ENCODE assay signal across 8 cellular contexts in genomic region chr5:181207214-181207959, GRCh38. TPM values are rescaled to one million over a fixed set of nuclear protein-coding genes. Genes with fewer than 3 reads are reported as not detected.
A peak's percentile ranks its signal among the peaks of the same experiment; 100 is the strongest.
DNase-seq lines count a peak whose midpoint lies in the region; ATAC-seq and TF ChIP-seq lines count a peak whose summit lies in the region.

No MANE protein-coding gene starts in this region.

- peak overlapping the region; percentile 95 for H3K27ac Mint-ChIP-seq in activated naive CD8-positive, alpha-beta T cell treated with anti-CD3 and anti-CD28 coated beads, Interleukin-2, amount 50 U/mL, for 24 hours

- no peaks in the 10 kb centered on the region for H3K27me3 ChIP-seq in Panc1 (ENCODE audit: control insufficient read depth, insufficient read depth, low read length)
- peaks cover 28% of the 10 kb centered on the region for H3K27me3 ChIP-seq in iPS DF 6.9 (ENCODE audit: control insufficient read depth, insufficient read depth, low read length)
- H3K27me3 ChIP-seq in skeletal muscle tissue (ENCODE audit: control insufficient read depth in 3 of 3, insufficient read depth in 3 of 3, low read length in 3 of 3), result no peaks in the 10 kb centered on the region

- peak overlapping the region; percentile 57 for H3K4me3 ChIP-seq in AG04449 (ENCODE audit: low read depth, low read length)
- H3K4me3 ChIP-seq in Panc1 (ENCODE audit: low read depth in 2 of 2, low read length in 2 of 2), result peak overlapping the region; percentile 52 to 78
- peak overlapping the region; percentile 93; the same call in 1 of the 2 replicates for H3K4me3 ChIP-seq in iPS DF 6.9 (ENCODE audit: low read length)
- peak overlapping the region; percentile 70 to 88 (median 82) for H3K4me3 ChIP-seq in skeletal muscle tissue (ENCODE audit: low read length in 3 of 3)

- peak overlapping the region; percentile 89 for H3K4me3 Mint-ChIP-seq in activated naive CD8-positive, alpha-beta T cell treated with anti-CD3 and anti-CD28 coated beads, Interleukin-2, amount 50 U/mL, for 24 hours

- DNase-seq in AG04449 (ENCODE audit: low read depth, low spot score) (peak; percentile 71), Panc1 (ENCODE audit: low read depth, low spot score) (peak; percentile 98), iPS DF 6.9 (ENCODE audit: low read depth, low spot score) (no peak), GM19240 (ENCODE audit: insufficient read length, low spot score) (no peak)
- peak; percentile 91 for DNase-seq in activated naive CD8-positive, alpha-beta T cell treated with anti-CD3 and anti-CD28 coated beads, Interleukin-2, amount 50 U/mL, for 24 hours

- ATAC-seq in GM21723 (IDR thresholded peaks at IDR 0.05; ENCODE audit: unreplicated experiment), result peak; percentile 38
- ATAC-seq in Panc1, result peak; percentile 67
- ATAC-seq in activated naive CD8-positive, alpha-beta T cell treated with anti-CD3 and anti-CD28 coated beads, Interleukin-2, amount 50 U/mL, for 24 hours, result peak; percentile 80
- ATAC-seq in GM18909 (IDR thresholded peaks at IDR 0.05; ENCODE audit: poor library complexity, unreplicated experiment), result no peak

- in situ Hi-C loops in Panc1 (cut with HindIII; ENCODE audit: low pct_unique_long_range_greater_than_20kb, low sequenced_read_pairs), result no loop called here

- peaks cover 35% of the 10 kb centered on the region for H3K4me1 Mint-ChIP-seq in activated naive CD8-positive, alpha-beta T cell treated with anti-CD3 and anti-CD28 coated beads, Interleukin-2, amount 50 U/mL, for 24 hours

- H3K9me3 Mint-ChIP-seq in activated naive CD8-positive, alpha-beta T cell treated with anti-CD3 and anti-CD28 coated beads, Interleukin-2, amount 50 U/mL, for 24 hours, result no peaks in the 10 kb centered on the region

- no peaks in the 10 kb centered on the region for H3K36me3 ChIP-seq in Panc1 (ENCODE audit: control insufficient read depth, insufficient read depth, low read length)
- H3K36me3 ChIP-seq in iPS DF 6.9 (ENCODE audit: control insufficient read depth, insufficient read depth, low read length), result no peaks in the 10 kb centered on the region
- H3K36me3 ChIP-seq in skeletal muscle tissue (ENCODE audit: control insufficient read depth in 3 of 3, insufficient read depth in 3 of 3, low read length in 3 of 3), result peaks cover 0 to 5% (median 0%) of the 10 kb centered on the region in 3 donors

- CTCF ChIA-PET in AG04449 (lab: Yijun Ruan, JAX) (interaction anchor here (1.0 to 4.4 kb wide), 8 partner anchors 10 to 25 kb away, joined by 3 to 29 read pairs (median 8); partner anchors contain the start of gene TRIM41), Panc1 (lab: Charles Lee) (interaction anchor here (0.6 to 1.3 kb wide), 4 partner anchors 9 to 38 kb away, joined by 3 to 8 read pairs (median 4); no protein-coding TSS in a partner anchor)

- TF ChIP-seq CTCF in AG04449 (IDR thresholded peaks at IDR 0.05; ENCODE audit: insufficient read depth, low read length, missing control alignments) (no peak), Panc1 (IDR thresholded peaks at IDR 0.05) (no peak)

- peak overlapping the region; percentile 75 for H3K27ac ChIP-seq in Panc1 (ENCODE audit: low read length)
- no peak overlapping the region for H3K27ac ChIP-seq in iPS DF 6.9 (ENCODE audit: low read length)
- peak overlapping the region; percentile 90 for H3K27ac ChIP-seq in skeletal muscle tissue (ENCODE audit: low read depth, low read length)

- H3K27me3 Mint-ChIP-seq in activated naive CD8-positive, alpha-beta T cell treated with anti-CD3 and anti-CD28 coated beads, Interleukin-2, amount 50 U/mL, for 24 hours, result peaks cover 36% of the 10 kb centered on the region

- intact Hi-C loops in Panc1 (cut with micrococcal nuclease; ENCODE audit: unreplicated experiment), result no loop called here

- BruUV-seq in Panc1 (replicated peaks; lab: Mats Ljungman, UMichigan), result TSS peak; percentile 99

- no CpG with 5 or more reads among the region's 36 CpGs for WGBS in iPS DF 6.9 (ENCODE audit: insufficient coverage, insufficient read length)

- POLR2A ChIA-PET in AG04449 (lab: Yijun Ruan, JAX), result interaction anchor here (0.9 to 2.7 kb wide), 8 partner anchors 15 to 54 kb away, joined by 3 to 26 read pairs (median 8); partner anchors contain the start of genes RACK1, TRIM41 and TRIM52
- POLR2A ChIA-PET in Panc1 (lab: Charles Lee), result interaction anchor here (0.6 to 1.6 kb wide), 8 partner anchors 13 to 357 kb away, joined by 3 to 10 read pairs (median 4); no protein-coding TSS in a partner anchor

- H3K36me3 Mint-ChIP-seq in activated naive CD8-positive, alpha-beta T cell treated with anti-CD3 and anti-CD28 coated beads, Interleukin-2, amount 50 U/mL, for 24 hours (ENCODE audit: low read depth), result peaks cover 9% of the 10 kb centered on the region

- H3K9ac ChIP-seq in skeletal muscle tissue (ENCODE audit: low read depth in 1 of 3, low read length in 3 of 3), result peak overlapping the region; percentile 36 to 81 (median 73)

- H3K4me1 ChIP-seq in Panc1 (ENCODE audit: control insufficient read depth, insufficient read depth, low read length) (peaks cover 17% of the 10 kb centered on the region), iPS DF 6.9 (ENCODE audit: control insufficient read depth, insufficient read depth, low read length) (no peaks in the 10 kb centered on the region; the same call in 1 of the 2 replicates), skeletal muscle tissue (ENCODE audit: control insufficient read depth in 3 of 3, insufficient read depth in 3 of 3, low read length in 3 of 3) (peaks cover 28 to 46% (median 43%) of the 10 kb centered on the region in 3 donors)

- no peaks in the 10 kb centered on the region for H3K9me3 ChIP-seq in Panc1 (ENCODE audit: control insufficient read depth, insufficient read depth, low read depth, low read length)
- H3K9me3 ChIP-seq in iPS DF 6.9 (ENCODE audit: control insufficient read depth, insufficient read depth, low read length), result no peaks in the 10 kb centered on the region
- H3K9me3 ChIP-seq in skeletal muscle tissue (ENCODE audit: control insufficient read depth in 3 of 3, low read length in 3 of 3), result no peaks in the 10 kb centered on the region

RNA-seq across cellular contexts. Expression of gene TRIM7, which starts 2.4 kb away (rescaled TPM):
- total RNA-seq in Panc1 (2021; ENCODE audit: unreplicated experiment) (25.8 TPM), skeletal muscle tissue (9.9 TPM)
- polyA plus RNA-seq in Panc1 (2012; ENCODE audit: insufficient read length), result 21.3 TPM

RNA-seq across cellular contexts. Expression of gene TRIM41, which starts 15.7 kb away (rescaled TPM):
- total RNA-seq in Panc1 (2021; ENCODE audit: unreplicated experiment) (58.3 TPM), skeletal muscle tissue (15.1 TPM)
- polyA plus RNA-seq in Panc1 (2012; ENCODE audit: insufficient read length), result 72.2 TPM

RNA-seq across cellular contexts. Expression of gene RACK1, which starts 36.3 kb away (rescaled TPM):
- 1,623 TPM for total RNA-seq in Panc1 (2021; ENCODE audit: unreplicated experiment)
- 2,695 TPM for polyA plus RNA-seq in Panc1 (2012; ENCODE audit: insufficient read length)
- total RNA-seq in skeletal muscle tissue, result 4,748 TPM

RNA-seq across cellular contexts. Expression of gene TRIM52, which starts 53.6 kb away (rescaled TPM):
- total RNA-seq in Panc1 (2021; ENCODE audit: unreplicated experiment) (9.3 TPM), skeletal muscle tissue (4.2 TPM)
- polyA plus RNA-seq in Panc1 (2012; ENCODE audit: insufficient read length), result 5.2 TPM

Comparison
In these comparisons a context has a peak if more than half of its experiments do, and no peak if none do; other contexts are left out.
1. DNase-seq: peak in AG04449 (single experiment), Panc1 (single experiment) and activated naive CD8-positive, alpha-beta T cell treated with anti-CD3 and anti-CD28 coated beads, Interleukin-2, amount 50 U/mL, for 24 hours (single experiment); none in iPS DF 6.9 (single experiment) and GM19240 (single experiment).
2. Peak in every context shown above with its lines, with median percentiles within 50 percentile points of each other: H3K4me3 ChIP-seq.